In genomic region chr3:122074621-122075265, GRCh38 we compare ENCODE assay signal across 9 cellular contexts. TPM values are rescaled to one million over a fixed set of nuclear protein-coding genes. Genes with fewer than 3 reads are reported as not detected.
DNase-seq lines count a peak whose midpoint lies in the region; ATAC-seq and TF ChIP-seq lines count a peak whose summit lies in the region.
"Had no signal": no experiment of that assay in that cellular context is flagged by ENCODE, and none has a peak within 500 bp of the region (broad histone marks: within the 10 kb centered on the region; RNA-seq: fewer than 3 reads in every experiment).

No MANE protein-coding gene starts in this region.

- H3K36me3 Mint-ChIP-seq in activated naive CD4-positive, alpha-beta T cell treated with anti-CD3 and anti-CD28 coated beads, Interleukin-2, amount 50 U/mL, for 72 hours, result no peaks in the 10 kb centered on the region
- peaks cover 31% of the 10 kb centered on the region for H3K36me3 Mint-ChIP-seq in activated CD4-positive, alpha-beta memory T cell treated with anti-CD3 and anti-CD28 coated beads, Interleukin-2, amount 10 ng/mL, durations not matched to agents 7 days and 5 days (ENCODE audit: low read depth)

- peak; percentile 41 to 66 for ATAC-seq in activated naive CD4-positive, alpha-beta T cell treated with anti-CD3 and anti-CD28 coated beads, Interleukin-2, amount 50 U/mL, for 72 hours
- ATAC-seq in HG03103 (IDR thresholded peaks at IDR 0.05; ENCODE audit: low read depth, unreplicated experiment), result peak; percentile 35
- peak; percentile 34 for ATAC-seq in aorta (ENCODE audit: low FRiP score)

- peak in 1 of 2 donors; percentile 17 for DNase-seq in activated naive CD4-positive, alpha-beta T cell treated with anti-CD3 and anti-CD28 coated beads, Interleukin-2, amount 50 U/mL, for 72 hours (ENCODE audit: low spot score in 2 of 2)
- no peak for DNase-seq in activated naive CD4-positive, alpha-beta T cell (lab: John Stamatoyannopoulos, UW)
- peak; percentile 79 for DNase-seq in activated CD4-positive, alpha-beta memory T cell treated with anti-CD3 and anti-CD28 coated beads, Interleukin-2, amount 10 ng/mL, durations not matched to agents 7 days and 5 days
- peak in 1 of 2 donors; percentile 77 for DNase-seq in aorta
- DNase-seq in dedifferentiated amniotic fluid mesenchymal stem cell (ENCODE audit: extremely low spot score), result no peak
- no peak for DNase-seq in cerebellar cortex (ENCODE audit: low spot score)
- no peak for DNase-seq in lower leg skin (ENCODE audit: low spot score in 2 of 2)

- H3K4me1 ChIP-seq in aorta (ENCODE audit: control insufficient read depth in 1 of 2, insufficient read depth in 2 of 2, low read length in 2 of 2), result no peaks in the 10 kb centered on the region

- H3K27me3 ChIP-seq in aorta (ENCODE audit: control insufficient read depth in 1 of 2, insufficient read depth in 2 of 2, low read length in 1 of 2), result no peaks in the 10 kb centered on the region

- H3K4me3 ChIP-seq in aorta (ENCODE audit: low read length in 2 of 2) (no peak overlapping the region), lower leg skin (ENCODE audit: low read depth, poor library complexity, severe bottlenecking) (no peak overlapping the region)

- no peak overlapping the region for H3K27ac ChIP-seq in aorta (ENCODE audit: low read depth in 1 of 2, low read length in 2 of 2)

- CTCF ChIA-PET in activated CD4-positive, alpha-beta memory T cell treated with anti-CD3 and anti-CD28 coated beads, Interleukin-2, amount 10 ng/mL, durations not matched to agents 7 days and 5 days (lab: Charles Lee), result interaction anchor here (2.6 to 6.8 kb wide), 3 partner anchors 10 to 26 kb away, joined by 6 to 68 read pairs (median 34); no protein-coding TSS in a partner anchor

- peak overlapping the region; percentile 84 for H3K4me3 Mint-ChIP-seq in activated CD4-positive, alpha-beta memory T cell treated with anti-CD3 and anti-CD28 coated beads, Interleukin-2, amount 10 ng/mL, durations not matched to agents 7 days and 5 days

- H3K27me3 Mint-ChIP-seq in activated CD4-positive, alpha-beta memory T cell treated with anti-CD3 and anti-CD28 coated beads, Interleukin-2, amount 10 ng/mL, durations not matched to agents 7 days and 5 days, result no peaks in the 10 kb centered on the region

- H3K9me3 Mint-ChIP-seq in activated naive CD4-positive, alpha-beta T cell treated with anti-CD3 and anti-CD28 coated beads, Interleukin-2, amount 50 U/mL, for 72 hours, result peaks cover 0 to 4% of the 10 kb centered on the region in 2 donors
- peaks cover 4% of the 10 kb centered on the region for H3K9me3 Mint-ChIP-seq in activated CD4-positive, alpha-beta memory T cell treated with anti-CD3 and anti-CD28 coated beads, Interleukin-2, amount 10 ng/mL, durations not matched to agents 7 days and 5 days

- intact Hi-C loops in aorta (cut with DNase I) (no loop called here), lower leg skin (cut with DNase I; ENCODE audit: low total_unique reads) (no loop called here)

- no peak overlapping the region for H3K27ac Mint-ChIP-seq in activated naive CD4-positive, alpha-beta T cell treated with anti-CD3 and anti-CD28 coated beads, Interleukin-2, amount 50 U/mL, for 72 hours
- H3K27ac Mint-ChIP-seq in activated CD4-positive, alpha-beta memory T cell treated with anti-CD3 and anti-CD28 coated beads, Interleukin-2, amount 10 ng/mL, durations not matched to agents 7 days and 5 days, result peak overlapping the region; percentile 95

- H3K4me1 Mint-ChIP-seq in activated CD4-positive, alpha-beta memory T cell treated with anti-CD3 and anti-CD28 coated beads, Interleukin-2, amount 10 ng/mL, durations not matched to agents 7 days and 5 days, result peaks cover 64% of the 10 kb centered on the region

- POLR2A ChIA-PET in activated CD4-positive, alpha-beta memory T cell treated with anti-CD3 and anti-CD28 coated beads, Interleukin-2, amount 10 ng/mL, durations not matched to agents 7 days and 5 days (lab: Charles Lee), result interaction anchor here (0.6 to 14.7 kb wide), 23 partner anchors 10 to 719 kb away, joined by 3 to 568 read pairs (median 4); partner anchors contain the start of genes CD86, EAF2, FAM162A and HCLS1

- WGBS in aorta, 2 donors, result 59 to 67% methylated on average over 6 of the region's 6 CpGs
- 61 to 71% methylated on average over 6 of the region's 6 CpGs for WGBS in lower leg skin, 2 donors

- no peak for TF ChIP-seq CTCF in lower leg skin (IDR thresholded peaks at IDR 0.05)

- TF ChIP-seq POLR2A in lower leg skin (IDR thresholded peaks at IDR 0.05), result no peak

- no peaks in the 10 kb centered on the region for H3K9me3 ChIP-seq in aorta (ENCODE audit: control insufficient read depth, low read length)

- no peaks in the 10 kb centered on the region for H3K36me3 ChIP-seq in aorta (ENCODE audit: control insufficient read depth in 1 of 2, insufficient read depth in 2 of 2, low read length in 1 of 2)

RNA-seq across cellular contexts. Expression of gene CD86, which starts 19.6 kb away (rescaled TPM):
- total RNA-seq in activated naive CD4-positive, alpha-beta T cell treated with anti-CD3 and anti-CD28 coated beads, Interleukin-2, amount 50 U/mL, for 72 hours, result under 1 TPM; 0.14 to 0.49 TPM
- total RNA-seq in activated CD4-positive, alpha-beta memory T cell treated with anti-CD3 and anti-CD28 coated beads, Interleukin-2, amount 10 ng/mL, durations not matched to agents 7 days and 5 days, result 10 to 100 TPM; 21.6 to 21.7 TPM
- total RNA-seq in aorta (10 to 100 TPM; 11.9 to 19.7 TPM), lower leg skin (1 to 10 TPM in 3 of 4 donors, under 1 TPM in 1; 0.91 to 3.6 (median 2.7) TPM)
- 1 to 10 TPM; 2.6 to 6.3 TPM for polyA plus RNA-seq in aorta
- total RNA-seq: SK-MEL-5 had no signal

RNA-seq across cellular contexts. Expression of gene ILDR1, which starts 52.7 kb away (rescaled TPM):
- total RNA-seq in activated naive CD4-positive, alpha-beta T cell treated with anti-CD3 and anti-CD28 coated beads, Interleukin-2, amount 50 U/mL, for 72 hours, result not detected
- total RNA-seq in activated CD4-positive, alpha-beta memory T cell treated with anti-CD3 and anti-CD28 coated beads, Interleukin-2, amount 10 ng/mL, durations not matched to agents 7 days and 5 days, result 1 to 10 TPM; 1.6 to 1.7 TPM
- total RNA-seq in aorta, result not detected
- polyA plus RNA-seq in aorta, result under 1 TPM in 1 of 2 donors, not detected in 1; 0.28 TPM
- total RNA-seq in lower leg skin, result 1 to 10 TPM; 1.8 to 4.0 (median 2.4) TPM
- total RNA-seq: SK-MEL-5 had no signal
